In genomic region chr12:84955298-84955697, GRCh38 we compare ENCODE assay signal across 19 cellular contexts. TPM values are rescaled to one million over a fixed set of nuclear protein-coding genes. Genes with fewer than 3 reads are reported as not detected.
"Had no signal": no experiment of that assay in that cellular context is flagged by ENCODE, and none has a peak within 500 bp of the region (broad histone marks: within the 10 kb centered on the region; RNA-seq: fewer than 3 reads in every experiment).

No MANE protein-coding gene starts in this region.

- H3K79me2 ChIP-seq: hepatocyte had no signal

- H3K4me2 ChIP-seq: hepatocyte had no signal

- DNase-seq: cortex of kidney; dorsolateral prefrontal cortex; effector CD8-positive, alpha-beta T cell; mucosa of descending colon; naive thymus-derived CD8-positive, alpha-beta T cell; psoas muscle; retina; right lobe of liver; stimulated activated CD4-positive, alpha-beta T cell treated with anti-CD3 and anti-CD28 coated beads, Interleukin-4, amount 100 ng/mL, for 1 hour; stimulated activated CD8-positive, alpha-beta memory T cell treated with anti-CD3 and anti-CD28 coated beads, Interleukin-4, amount 100 ng/mL, for 48 hours; stimulated activated naive CD8-positive, alpha-beta T cell treated with anti-CD3 and anti-CD28 coated beads, Interleukin-15, Interleukin-2, amounts not matched to agents 100 U/mL and 50 U/mL, for 24 hours; thyroid gland had no signal

- H3K4me1 ChIP-seq: psoas muscle, right lobe of liver, suprapubic skin, thyroid gland had no signal

- H3K27me3 ChIP-seq: dorsolateral prefrontal cortex, hepatocyte, neutrophil, right lobe of liver, suprapubic skin, thyroid gland had no signal

- H2AFZ ChIP-seq: hepatocyte had no signal

- H3K36me3 ChIP-seq: neutrophil, right lobe of liver, suprapubic skin, thyroid gland had no signal

- ATAC-seq: esophagus mucosa; mucosa of descending colon; naive thymus-derived CD8-positive, alpha-beta T cell; psoas muscle; right lobe of liver; stimulated activated effector memory CD8-positive, alpha-beta T cell treated with anti-CD3 and anti-CD28 coated beads, Interleukin-12 subunit alpha, Interleukin-12 subunit beta, amount 100 ng/mL, for 72 hours; stimulated activated naive CD8-positive, alpha-beta T cell treated with anti-CD3 and anti-CD28 coated beads, Interleukin-15, Interleukin-2, amounts not matched to agents 100 U/mL and 50 U/mL, for 24 hours had no signal

- H3K27ac ChIP-seq: dorsolateral prefrontal cortex, hepatocyte, neutrophil, psoas muscle, right lobe of liver, suprapubic skin, thyroid gland had no signal

- H3K4me3 ChIP-seq: dorsolateral prefrontal cortex, hepatocyte, mucosa of descending colon, psoas muscle, right lobe of liver, suprapubic skin, thyroid gland had no signal

- H3K9me3 ChIP-seq: mucosa of descending colon, neutrophil, psoas muscle, right lobe of liver, suprapubic skin, thyroid gland had no signal

RNA-seq across cellular contexts. Expression of gene SLC6A15, which starts 42.7 kb away (rescaled TPM):
- total RNA-seq: liver; naive thymus-derived CD8-positive, alpha-beta T cell; osteoblast; right lobe of liver had no signal
- polyA plus RNA-seq: liver; naive thymus-derived CD8-positive, alpha-beta T cell had no signal
